ENCODE assay signal across 30 cellular contexts in genomic region chr5:84229045-84229444, GRCh38.
"Had no signal": no experiment of that assay in that cellular context is flagged by ENCODE, and none has a peak within 500 bp of the region (broad histone marks: within the 10 kb centered on the region; RNA-seq: fewer than 3 reads in every experiment).

No MANE protein-coding gene starts in this region.

- H3K36me3 Mint-ChIP-seq: naive thymus-derived CD4-positive, alpha-beta T cell; natural killer cell; stimulated activated effector memory CD8-positive, alpha-beta T cell treated with anti-CD3 and anti-CD28 coated beads, Interleukin-12 subunit alpha, Interleukin-12 subunit beta, amount 100 ng/mL, for 72 hours; stimulated activated naive B cell treated with anti-CD40 and anti-IgM and Interleukin-4, amounts not matched to agents 10 μg/mL and 1 μg/mL and 100 μg/mL, for 72 hours had no signal

- H2AFZ ChIP-seq: parathyroid adenoma had no signal

- H3K4me1 ChIP-seq: parathyroid adenoma, psoas muscle, right lobe of liver, sigmoid colon, thyroid gland, tibial nerve, upper lobe of right lung, uterus had no signal

- H3K27me3 ChIP-seq: neutrophil, ovary, right lobe of liver, sigmoid colon, stomach, thyroid gland, tibial nerve, upper lobe of right lung, uterus had no signal

- H3K27me3 Mint-ChIP-seq: naive thymus-derived CD4-positive, alpha-beta T cell; progenitor cell of endocrine pancreas; stimulated activated naive B cell treated with anti-CD40 and anti-IgM and Interleukin-4, amounts not matched to agents 10 μg/mL and 1 μg/mL and 100 μg/mL, for 72 hours; stimulated activated naive CD8-positive, alpha-beta T cell treated with anti-CD3 and anti-CD28 coated beads, Interleukin-15, Interleukin-2, amounts not matched to agents 100 ng/mL and 50 ng/mL, for 24 hours had no signal

- H3K4me1 Mint-ChIP-seq: natural killer cell; nephron; neural crest cell; stimulated activated effector memory CD8-positive, alpha-beta T cell treated with anti-CD3 and anti-CD28 coated beads, Interleukin-12 subunit alpha, Interleukin-12 subunit beta, amount 100 ng/mL, for 72 hours; stimulated activated naive B cell treated with anti-CD40 and anti-IgM and Interleukin-4, amounts not matched to agents 10 μg/mL and 1 μg/mL and 100 μg/mL, for 72 hours had no signal

- H3K9me3 Mint-ChIP-seq: nephron; neural crest cell; stimulated activated effector memory CD8-positive, alpha-beta T cell treated with anti-CD3 and anti-CD28 coated beads, Interleukin-12 subunit alpha, Interleukin-12 subunit beta, amount 100 ng/mL, for 72 hours; stimulated activated naive B cell treated with anti-CD40 and anti-IgM and Interleukin-4, amounts not matched to agents 10 μg/mL and 1 μg/mL and 100 μg/mL, for 72 hours; stimulated activated naive CD8-positive, alpha-beta T cell treated with anti-CD3 and anti-CD28 coated beads, Interleukin-15, Interleukin-2, amounts not matched to agents 100 ng/mL and 50 ng/mL, for 24 hours had no signal

- H3K9ac ChIP-seq: parathyroid adenoma had no signal

- H3K27ac ChIP-seq: neutrophil, ovary, parathyroid adenoma, psoas muscle, right lobe of liver, sigmoid colon, stomach, thoracic aorta, thyroid gland, tibial nerve, upper lobe of right lung, uterus had no signal

- H3K27ac Mint-ChIP-seq: naive thymus-derived CD4-positive, alpha-beta T cell; natural killer cell; nephron; stimulated activated effector memory CD8-positive, alpha-beta T cell treated with anti-CD3 and anti-CD28 coated beads, Interleukin-12 subunit alpha, Interleukin-12 subunit beta, amount 100 ng/mL, for 72 hours; stimulated activated naive B cell treated with anti-CD40 and anti-IgM and Interleukin-4, amounts not matched to agents 10 μg/mL and 1 μg/mL and 100 μg/mL, for 72 hours; stimulated activated naive CD8-positive, alpha-beta T cell treated with anti-CD3 and anti-CD28 coated beads, Interleukin-15, Interleukin-2, amounts not matched to agents 100 ng/mL and 50 ng/mL, for 24 hours had no signal

- H3K9me3 ChIP-seq: neutrophil, ovary, psoas muscle, right lobe of liver, sigmoid colon, stomach, thoracic aorta, thyroid gland, tibial nerve, upper lobe of right lung, uterus had no signal

- H3K36me3 ChIP-seq: neutrophil, ovary, right lobe of liver, sigmoid colon, stomach, thoracic aorta, thyroid gland, tibial nerve, upper lobe of right lung, uterus had no signal

- H3K79me2 ChIP-seq: parathyroid adenoma had no signal

- H3K4me3 Mint-ChIP-seq: naive thymus-derived CD4-positive, alpha-beta T cell; natural killer cell; nephron; neural crest cell; stimulated activated effector memory CD8-positive, alpha-beta T cell treated with anti-CD3 and anti-CD28 coated beads, Interleukin-12 subunit alpha, Interleukin-12 subunit beta, amount 100 ng/mL, for 72 hours; stimulated activated naive B cell treated with anti-CD40 and anti-IgM and Interleukin-4, amounts not matched to agents 10 μg/mL and 1 μg/mL and 100 μg/mL, for 72 hours; stimulated activated naive CD8-positive, alpha-beta T cell treated with anti-CD3 and anti-CD28 coated beads, Interleukin-15, Interleukin-2, amounts not matched to agents 100 ng/mL and 50 ng/mL, for 24 hours had no signal

- ATAC-seq: naive thymus-derived CD4-positive, alpha-beta T cell; natural killer cell; psoas muscle; right cardiac atrium; stimulated activated effector memory CD8-positive, alpha-beta T cell treated with anti-CD3 and anti-CD28 coated beads, Interleukin-12 subunit alpha, Interleukin-12 subunit beta, amount 100 ng/mL, for 72 hours; stimulated activated naive B cell treated with anti-CD40 and anti-IgM and Interleukin-4, amounts not matched to agents 10 μg/mL and 1 μg/mL and 100 μg/mL, for 72 hours; upper lobe of right lung had no signal

- DNase-seq: naive thymus-derived CD4-positive, alpha-beta T cell; natural killer cell; nucleus accumbens; ovary; posterior cingulate gyrus; psoas muscle; right cardiac atrium; right lobe of liver; sigmoid colon; small intestine; stimulated activated CD4-positive, alpha-beta T cell treated with anti-CD3 and anti-CD28 coated beads, Interleukin-15, amount 100 ng/mL, for 24 hours; stimulated activated CD4-positive, alpha-beta T cell treated with anti-CD3 and anti-CD28 coated beads, Interleukin-2, amount 100 ng/mL, for 24 hours; stimulated activated CD4-positive, alpha-beta T cell treated with anti-CD3 and anti-CD28 coated beads, Interleukin-2, amount 100 ng/mL, for 48 hours; stimulated activated CD4-positive, alpha-beta T cell treated with anti-CD3 and anti-CD28 coated beads, Interleukin-4, amount 100 ng/mL, for 24 hours; stimulated activated naive B cell treated with anti-CD40 and anti-IgM and Interleukin-4, amounts not matched to agents 10 μg/mL and 1 μg/mL and 100 μg/mL, for 72 hours; stimulated activated naive CD4-positive, alpha-beta T cell treated with Interleukin-2 at 50 U/mL for 16 hours; stomach; thyroid gland; trophoblast cell; upper lobe of right lung; uterus had no signal

- H3K4me3 ChIP-seq: ovary, psoas muscle, right lobe of liver, sigmoid colon, stomach, thoracic aorta, thyroid gland, tibial nerve, upper lobe of right lung, uterus had no signal
